ENCODE assay signal across 17 cellular contexts in genomic region chr2:129274038-129274415, GRCh38.
"Had no signal": no experiment of that assay in that cellular context is flagged by ENCODE, and none has a peak within 500 bp of the region (broad histone marks: within the 10 kb centered on the region; RNA-seq: fewer than 3 reads in every experiment).

No MANE protein-coding gene starts in this region.

- H3K4me2 ChIP-seq: SK-N-SH had no signal

- H3K36me3 ChIP-seq: MG63 had no signal

- ATAC-seq: HepG2 had no signal

- H3K9ac ChIP-seq: SK-N-SH had no signal

- H3K27me3 ChIP-seq: MG63 had no signal

- H3K9me3 ChIP-seq: MG63, SK-N-SH had no signal

- DNase-seq: IMR-90, Karpas-422, KG1, MG63, NCI-H1092 treated with DMSO at 0.1 percent for 48 hours, NCI-H1436, NCI-H187, NCI-H2029, NCI-H2081 treated with DMSO at 0.1 percent for 48 hours, NCI-H2227 treated with DMSO at 0.1 percent for 48 hours, NCI-H526 treated with DMSO at 0.1 percent for 48 hours, NCI-H748 treated with DMSO at 0.1 percent for 48 hours, Right ventricle myocardium superior, RPMI8226, SK-N-SH, SW 1271 had no signal

- H3K4me3 ChIP-seq: MG63 had no signal
